ENCODE assay signal across 1 cellular context in genomic region chr6:24402697-24403500, GRCh38.
TF ChIP-seq lines count a peak whose summit lies in the region.

MRS2 (plus strand) TSS chr6:24402936; CDS start chr6:24403047, 111 bp downstream.

TF ChIP-seq in GM12878, 131 proteins besides CTCF, POLR2A, EP300 and RAD21 (continued from another document):
- TF ChIP-seq NBN (IDR thresholded peaks at IDR 0.05) (no peak), HSF1 (IDR thresholded peaks at IDR 0.05; ENCODE audit: low read depth, low read length) (no peak), ZNF274 (IDR thresholded peaks at IDR 0.05; ENCODE audit: insufficient read depth, insufficient read length) (no peak), GABPA (IDR thresholded peaks at IDR 0.05; ENCODE audit: low read depth) (no peak), MEF2B (IDR thresholded peaks at IDR 0.05; ENCODE audit: partially characterized antibody, poor library complexity, severe bottlenecking) (no peak), RUNX3 (IDR thresholded peaks at IDR 0.05; ENCODE audit: low read length) (no peak; the same call in 1 of the 2 replicates), MTA3 (IDR thresholded peaks at IDR 0.05; ENCODE audit: borderline replicate concordance, low read length) (no peak), LARP7 (IDR thresholded peaks at IDR 0.05) (peak; percentile 78; the same call in 1 of the 2 replicates)
